10 cellular contexts compared by ENCODE assay signal in the genomic region with DNA sequence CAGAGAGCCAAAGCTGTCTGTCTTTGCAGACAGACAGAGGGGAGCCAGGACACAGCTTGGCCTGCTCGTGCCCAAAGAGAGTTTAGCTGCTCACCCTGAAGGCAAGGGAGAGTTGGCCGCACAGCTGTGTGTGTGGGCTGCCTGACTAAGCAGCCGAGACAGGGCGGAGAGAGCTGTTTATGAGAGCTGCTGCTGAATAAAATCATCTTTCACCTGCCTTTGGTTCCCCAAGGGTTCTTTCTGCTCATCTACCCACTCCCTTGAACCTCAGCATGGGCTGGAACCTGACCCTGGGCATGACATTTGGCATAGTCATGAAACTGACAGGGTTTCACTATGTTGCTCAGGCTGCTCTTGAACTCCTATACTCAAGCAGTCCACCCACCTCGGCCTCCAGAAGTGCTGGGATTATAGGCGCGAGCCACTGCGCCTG.
A peak's percentile ranks its signal among the peaks of the same experiment; 100 is the strongest.
DNase-seq lines count a peak whose midpoint lies in the region; ATAC-seq, FAIRE-seq and TF ChIP-seq lines count a peak whose summit lies in the region.
"Had no signal": no experiment of that assay in that cellular context is flagged by ENCODE, and none has a peak within 500 bp of the region (broad histone marks: within the 10 kb centered on the region; RNA-seq: fewer than 3 reads in every experiment).

No MANE protein-coding gene starts in this region.

- H3K36me3 ChIP-seq in Karpas-422 (ENCODE audit: insufficient read depth, low read length) = no peaks in the 10 kb centered on the region

- ATAC-seq in GM21723 (IDR thresholded peaks at IDR 0.05; ENCODE audit: unreplicated experiment) = peak; percentile 71

- no peaks in the 10 kb centered on the region for H3K4me1 Mint-ChIP-seq in nephron progenitor cell

- no peaks in the 10 kb centered on the region; the same call in 1 of the 2 replicates for H4K20me1 ChIP-seq in Karpas-422 (ENCODE audit: insufficient read depth, low read depth, low read length)

- H3K4me3 Mint-ChIP-seq in nephron progenitor cell = no peak overlapping the region
- H3K4me3 Mint-ChIP-seq: activated B cell treated with CpG ODN at 0.5 μM for 24 hours had no signal

- no peak overlapping the region for H3K9ac ChIP-seq in Karpas-422 (ENCODE audit: low read length)

- DNase-seq in EL (peak; percentile 19), RPMI7951 (ENCODE audit: low read depth) (peak; percentile 38), hippocampal formation (lab: John Stamatoyannopoulos, UW) (peak; percentile 3 to 4), HTR-8/SVneo (ENCODE audit: insufficient read length, low spot score) (no peak), Karpas-422 (no peak), germinal center (ENCODE audit: low spot score) (no peak), nephron progenitor cell (no peak)
- DNase-seq: activated B cell treated with CpG ODN at 0.5 μM for 24 hours, KG1 had no signal

- TF ChIP-seq CTCF in nephron progenitor cell (IDR thresholded peaks at IDR 0.05) = no peak

- no peaks in the 10 kb centered on the region for H3K9me2 ChIP-seq in Karpas-422 (replicated peaks; ENCODE audit: insufficient read depth, low read length)

- H3K4me3 ChIP-seq in Karpas-422 (ENCODE audit: low read length) = no peak overlapping the region

- H3K4me2 ChIP-seq in Karpas-422 (ENCODE audit: low read depth, low read length, poor library complexity, severe bottlenecking) = no peak overlapping the region

- H3K9me3 ChIP-seq in Karpas-422 (ENCODE audit: low read length) = no peaks in the 10 kb centered on the region

- H3K27me3 Mint-ChIP-seq in nephron progenitor cell (ENCODE audit: low read depth, poor library complexity) = peaks cover 3% of the 10 kb centered on the region

- no peak overlapping the region for H3K27ac Mint-ChIP-seq in nephron progenitor cell
- H3K27ac Mint-ChIP-seq: activated B cell treated with CpG ODN at 0.5 μM for 24 hours had no signal

- FAIRE-seq in HTR-8/SVneo (lab: Jason Lieb, UNC) = no peak

- H3K9me3 Mint-ChIP-seq in nephron progenitor cell = peaks cover 7% of the 10 kb centered on the region
- H3K9me3 Mint-ChIP-seq: activated B cell treated with CpG ODN at 0.5 μM for 24 hours had no signal

- no peaks in the 10 kb centered on the region for H3K4me1 ChIP-seq in Karpas-422 (ENCODE audit: low read length)

- no peak overlapping the region for H3K27ac ChIP-seq in Karpas-422 (ENCODE audit: low read length)

- no peaks in the 10 kb centered on the region for H3K27me3 ChIP-seq in Karpas-422 (ENCODE audit: low read length)

- H3K36me3 Mint-ChIP-seq in nephron progenitor cell (ENCODE audit: low read depth) = no peaks in the 10 kb centered on the region

- no peak overlapping the region for H2AFZ ChIP-seq in Karpas-422 (ENCODE audit: low read length)

- H3K79me2 ChIP-seq in Karpas-422 (ENCODE audit: low read length) = no peaks in the 10 kb centered on the region

Comparison
In these comparisons a context has a peak if more than half of its experiments do, and no peak if none do; other contexts are left out.
1. DNase-seq: peak in EL (single experiment), RPMI7951 (single experiment) and hippocampal formation (2 of 2); none in HTR-8/SVneo (single experiment), Karpas-422 (single experiment), germinal center (single experiment) and nephron progenitor cell (single experiment).